12 cellular contexts compared by ENCODE assay signal in genomic region chr12:32217354-32218310, GRCh38.
DNase-seq lines count a peak whose midpoint lies in the region; ATAC-seq and TF ChIP-seq lines count a peak whose summit lies in the region.
"Had no signal": no experiment of that assay in that cellular context is flagged by ENCODE, and none has a peak within 500 bp of the region (broad histone marks: within the 10 kb centered on the region; RNA-seq: fewer than 3 reads in every experiment).

No MANE protein-coding gene starts in this region.

- CTCF ChIA-PET in CD8-positive, alpha-beta memory T cell (lab: Charles Lee) = interaction anchor here (1.7 kb wide), 1 partner anchor 21 kb away, joined by 4 read pairs; no protein-coding TSS in a partner anchor

- no peaks in the 10 kb centered on the region for H3K27me3 ChIP-seq in lower lobe of right lung (ENCODE audit: low read depth)
- H3K27me3 ChIP-seq in CD8-positive, alpha-beta memory T cell (ENCODE audit: insufficient read depth, low read length, poor library complexity, severe bottlenecking) = no peaks in the 10 kb centered on the region
- H3K27me3 ChIP-seq: suprapubic skin had no signal

- peak overlapping the region in 1 of 7 donors; percentile 7 for H3K4me3 Mint-ChIP-seq in CD8-positive, alpha-beta memory T cell
- H3K4me3 Mint-ChIP-seq: dendritic cell treated with granulocyte-macrophage colony-stimulating factor and Interleukin-4, amounts not matched to agents 40 ng/mL and 50 ng/mL, for 4 days had no signal

- H3K36me3 ChIP-seq in lower lobe of right lung = peaks cover 9% of the 10 kb centered on the region
- H3K36me3 ChIP-seq in CD8-positive, alpha-beta memory T cell (ENCODE audit: insufficient read depth, low read length) = peaks cover 7% of the 10 kb centered on the region
- H3K36me3 ChIP-seq: suprapubic skin had no signal

- peak overlapping the region in 1 of 8 donors; percentile 83 for H3K27ac Mint-ChIP-seq in CD8-positive, alpha-beta memory T cell
- H3K27ac Mint-ChIP-seq: dendritic cell treated with granulocyte-macrophage colony-stimulating factor and Interleukin-4, amounts not matched to agents 40 ng/mL and 50 ng/mL, for 4 days had no signal

- H3K9me3 Mint-ChIP-seq in CD8-positive, alpha-beta memory T cell = peaks cover 0 to 2% (median 0%) of the 10 kb centered on the region in 5 donors
- H3K9me3 Mint-ChIP-seq: dendritic cell treated with granulocyte-macrophage colony-stimulating factor and Interleukin-4, amounts not matched to agents 40 ng/mL and 50 ng/mL, for 4 days had no signal

- H3K9me3 ChIP-seq in lower lobe of right lung = no peaks in the 10 kb centered on the region
- no peaks in the 10 kb centered on the region for H3K9me3 ChIP-seq in CD8-positive, alpha-beta memory T cell (ENCODE audit: low read length)
- H3K9me3 ChIP-seq: suprapubic skin had no signal

- no peak overlapping the region for H3K27ac ChIP-seq in lower lobe of right lung
- no peak overlapping the region for H3K27ac ChIP-seq in CD8-positive, alpha-beta memory T cell (ENCODE audit: low read depth, low read length)
- H3K27ac ChIP-seq: suprapubic skin had no signal

- POLR2A ChIA-PET in CD8-positive, alpha-beta memory T cell (lab: Charles Lee) = no interaction called here

- no peak overlapping the region for H3K4me3 ChIP-seq in lower lobe of right lung
- no peak overlapping the region for H3K4me3 ChIP-seq in CD8-positive, alpha-beta memory T cell (ENCODE audit: low read length)
- H3K4me3 ChIP-seq: suprapubic skin had no signal

- TF ChIP-seq CTCF in lower lobe of right lung (IDR thresholded peaks at IDR 0.05) = no peak

- peak; percentile 67 for DNase-seq in CD1c-positive myeloid dendritic cell (ENCODE audit: extremely low spot score)
- DNase-seq in M059J (ENCODE audit: low read depth) = peak; percentile 93
- peak; percentile 83 for DNase-seq in amniotic epithelial cell (ENCODE audit: low read depth)
- peak; percentile 69 for DNase-seq in lower lobe of right lung
- no peak for DNase-seq in CD8-positive, alpha-beta memory T cell
- no peak for DNase-seq in activated CD8-positive, alpha-beta memory T cell treated with anti-CD3 and anti-CD28 coated beads, Interleukin-2, amount 50 U/mL, for 48 hours
- no peak for DNase-seq in mesenteric fat pad (ENCODE audit: low spot score)
- DNase-seq in iPS-NIHi11 (ENCODE audit: low spot score) = no peak
- DNase-seq: GOT3, RPMI8226 had no signal

- no peaks in the 10 kb centered on the region for H3K4me1 Mint-ChIP-seq in CD8-positive, alpha-beta memory T cell

- H3K36me3 Mint-ChIP-seq in CD8-positive, alpha-beta memory T cell = peaks cover 20 to 29% (median 29%) of the 10 kb centered on the region in 3 donors

- intact Hi-C loops in lower lobe of right lung (cut with DNase I) = no loop called here

- no peaks in the 10 kb centered on the region for H3K27me3 Mint-ChIP-seq in CD8-positive, alpha-beta memory T cell
- H3K27me3 Mint-ChIP-seq: dendritic cell treated with granulocyte-macrophage colony-stimulating factor and Interleukin-4, amounts not matched to agents 40 ng/mL and 50 ng/mL, for 4 days had no signal

- ATAC-seq in lower lobe of right lung = peak in 1 of 2 donors; percentile 81

- no peaks in the 10 kb centered on the region for H3K4me1 ChIP-seq in lower lobe of right lung
- no peaks in the 10 kb centered on the region for H3K4me1 ChIP-seq in CD8-positive, alpha-beta memory T cell (ENCODE audit: insufficient read depth, low read length)
- H3K4me1 ChIP-seq: suprapubic skin had no signal

Comparison
In these comparisons a context has a peak if more than half of its experiments do, and no peak if none do; other contexts are left out.
1. DNase-seq: peak in CD1c-positive myeloid dendritic cell (single experiment), M059J (single experiment), amniotic epithelial cell (single experiment) and lower lobe of right lung (single experiment); none in CD8-positive, alpha-beta memory T cell (0 of 5), activated CD8-positive, alpha-beta memory T cell treated with anti-CD3 and anti-CD28 coated beads, Interleukin-2, amount 50 U/mL, for 48 hours (single experiment), mesenteric fat pad (single experiment) and iPS-NIHi11 (single experiment).